ENCODE assay signal across 1 cellular context in the genomic region with DNA sequence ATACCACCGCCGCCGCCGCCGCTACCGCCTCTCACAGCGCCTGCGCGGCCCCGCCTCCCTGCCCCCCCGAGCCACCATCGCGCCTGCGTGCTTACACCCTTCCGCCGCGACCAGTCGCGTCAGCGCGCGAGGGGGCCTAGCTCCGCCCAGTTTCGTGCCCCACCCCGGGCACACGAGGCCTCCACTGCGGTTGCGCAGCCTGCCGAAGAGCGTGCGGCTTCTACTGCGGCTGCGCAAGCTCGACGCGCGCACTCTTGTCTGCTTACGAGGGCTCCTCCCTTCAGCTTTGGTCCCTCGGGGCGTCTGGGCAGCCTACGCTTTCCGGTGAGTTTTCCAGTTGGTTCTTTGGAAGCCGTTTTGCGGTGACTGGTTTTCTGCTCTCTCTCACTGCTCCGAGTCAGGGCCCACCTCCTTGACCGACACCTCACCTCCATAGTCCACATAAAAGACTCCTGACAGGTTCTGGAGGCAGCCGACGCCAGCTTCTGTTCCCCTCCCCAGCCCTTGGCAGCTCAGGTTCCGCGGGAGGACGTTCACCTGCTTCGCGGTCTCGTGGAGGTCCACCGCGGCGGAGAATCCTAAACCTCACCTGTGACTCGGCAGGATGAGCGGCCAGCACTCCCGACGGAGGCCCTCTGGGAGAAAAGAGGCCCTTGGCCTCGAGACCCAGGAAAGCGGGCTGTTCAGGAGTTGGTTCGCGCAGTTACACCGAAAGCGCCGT.
A peak's percentile ranks its signal among the peaks of the same experiment; 100 is the strongest.
TF ChIP-seq lines count a peak whose summit lies in the region.

A gene (minus strand): TSS at position 35 of the 721 bp plus-strand sequence. CDS start 65 bp downstream, outside the sequence.

TF ChIP-seq in H1, 55 proteins besides CTCF, POLR2A, EP300 and RAD21:
- TF ChIP-seq JUN (IDR thresholded peaks at IDR 0.05; ENCODE audit: low read depth, low read length) = no peak
- peak; percentile 94 for TF ChIP-seq ASH2L (IDR thresholded peaks at IDR 0.05; ENCODE audit: low read length)
- peak; percentile 90 for TF ChIP-seq KDM4A (IDR thresholded peaks at IDR 0.05; ENCODE audit: low read depth, low read length, severe bottlenecking)
- no peak for TF ChIP-seq HDAC2 (IDR thresholded peaks at IDR 0.05; ENCODE audit: borderline replicate concordance in 1 of 2, low read depth in 2 of 2, low read length in 2 of 2)
- TF ChIP-seq PHF8 (conservative IDR thresholded peaks at IDR 0.05; ENCODE audit: low read depth, low read length) = peak; percentile 43; the same call in 1 of the 2 replicates
- TF ChIP-seq, protein P1, sequence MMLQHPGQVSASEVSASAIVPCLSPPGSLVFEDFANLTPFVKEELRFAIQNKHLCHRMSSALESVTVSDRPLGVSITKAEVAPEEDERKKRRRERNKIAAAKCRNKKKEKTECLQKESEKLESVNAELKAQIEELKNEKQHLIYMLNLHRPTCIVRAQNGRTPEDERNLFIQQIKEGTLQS (IDR thresholded peaks at IDR 0.05; ENCODE audit: insufficient read depth, low read depth, low read length) = peak; percentile 44; the same call in 1 of the 2 replicates
- TF ChIP-seq NRF1 (IDR thresholded peaks at IDR 0.05; ENCODE audit: low read depth, low read length) = peak; percentile 100
- TF ChIP-seq TAF1 (IDR thresholded peaks at IDR 0.05; ENCODE audit: low read depth, low read length) = peak; percentile 75
- peak; percentile 95 for TF ChIP-seq SAP30 (IDR thresholded peaks at IDR 0.05; ENCODE audit: insufficient read depth, insufficient replicate concordance, low read length)
- TF ChIP-seq POLR2AphosphoS5 (IDR thresholded peaks at IDR 0.05; ENCODE audit: low read depth, low read length) = peak; percentile 48
- TF ChIP-seq SP4 (IDR thresholded peaks at IDR 0.05; ENCODE audit: low read length) = peak; percentile 83; the same call in 1 of the 2 replicates
- peak in 1 of 2 experiments; percentile 32; a peak in 1 of 4 replicates for TF ChIP-seq SIN3A (conservative IDR thresholded peaks at IDR 0.05 in 1 of 2, IDR thresholded peaks at IDR 0.05 in 1 of 2; ENCODE audit: low read depth in 1 of 2, low read length in 2 of 2)
- no peak for TF ChIP-seq CBX8 (IDR thresholded peaks at IDR 0.05; ENCODE audit: borderline replicate concordance, low read depth, low read length)
- peak; percentile 96 for TF ChIP-seq CREB1 (IDR thresholded peaks at IDR 0.05)
- peak; percentile 69 for TF ChIP-seq RBBP5 (IDR thresholded peaks at IDR 0.05; ENCODE audit: borderline replicate concordance, low read depth, low read length)
- TF ChIP-seq SRF (IDR thresholded peaks at IDR 0.05; ENCODE audit: low read depth, low read length) = 0 out of 2 replicates have a peak, but pooled peaks have one; percentile 29
- TF ChIP-seq, protein P2, sequence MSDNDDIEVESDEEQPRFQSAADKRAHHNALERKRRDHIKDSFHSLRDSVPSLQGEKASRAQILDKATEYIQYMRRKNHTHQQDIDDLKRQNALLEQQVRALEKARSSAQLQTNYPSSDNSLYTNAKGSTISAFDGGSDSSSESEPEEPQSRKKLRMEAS (IDR thresholded peaks at IDR 0.05) = peak; percentile 47; the same call in 1 of the 2 replicates
- no peak for TF ChIP-seq KDM1A (IDR thresholded peaks at IDR 0.05; ENCODE audit: borderline replicate concordance, low read length)
